In genomic region chr6:46095251-46095650, GRCh38 we compare ENCODE assay signal across 34 cellular contexts. TPM values are rescaled to one million over a fixed set of nuclear protein-coding genes. Genes with fewer than 3 reads are reported as not detected.
DNase-seq lines count a peak whose midpoint lies in the region; ATAC-seq, FAIRE-seq and TF ChIP-seq lines count a peak whose summit lies in the region.
"Had no signal": no experiment of that assay in that cellular context is flagged by ENCODE, and none has a peak within 500 bp of the region (broad histone marks: within the 10 kb centered on the region; RNA-seq: fewer than 3 reads in every experiment).

No MANE protein-coding gene starts in this region.

- peaks cover 29% of the 10 kb centered on the region for H3K36me3 Mint-ChIP-seq in WTC11
- H3K36me3 Mint-ChIP-seq: CD14-positive monocyte had no signal

- H3K4me1 ChIP-seq in HepG2 (ENCODE audit: insufficient read depth, low read length) (0 out of 2 replicates have a peak, but pooled peaks cover 8% of the 10 kb centered on the region), right lobe of liver (peaks cover 0 to 3% (median 0%) of the 10 kb centered on the region in 4 donors), HEK293 (ENCODE audit: control insufficient read depth, insufficient read depth, low read length) (no peaks in the 10 kb centered on the region; the same call in 1 of the 2 replicates)
- H3K4me1 ChIP-seq: A549; BE2C; BLaER1; BLaER1 treated with 17β-estradiol and CSF1 and Interleukin-3, amounts not matched to agents 10 nM and 100 nM; Caco-2 had no signal

- H3K4me3 Mint-ChIP-seq in WTC11 = no peak overlapping the region
- H3K4me3 Mint-ChIP-seq: B cell; CD14-positive monocyte; CD4-positive, alpha-beta memory T cell; CD4-positive, alpha-beta T cell; CD8-positive, alpha-beta memory T cell; CD8-positive, alpha-beta T cell had no signal

- in situ Hi-C loops in HepG2 (cut with HindIII; ENCODE audit: extremely low pct_ligation_motif_present, low pct_unique_long_range_greater_than_20kb) = loop anchor here (10.0 to 25.0 kb wide), 2 partner anchors 530 to 892 kb away; no protein-coding TSS in a partner anchor

- CTCF ChIA-PET in HepG2 (lab: Yijun Ruan, JAX; ENCODE audit: low intra/inter-chr PET ratio, low total read pairs) (no interaction called here), HEK293 (lab: Yijun Ruan, JAX) (interaction anchor here (0.6 kb wide), 1 partner anchor 323 kb away, joined by 6 read pairs; no protein-coding TSS in a partner anchor), WTC11 (lab: Charles Lee) (no interaction called here)

- TF ChIP-seq RAD21 in HepG2 (CRISPR knock-in tag; IDR thresholded peaks at IDR 0.05) = no peak

- H3K9me3 ChIP-seq in HepG2 (ENCODE audit: low read length) = peaks cover 19% of the 10 kb centered on the region; the same call in 1 of the 2 replicates
- H3K9me3 ChIP-seq in right lobe of liver = no peaks in the 10 kb centered on the region
- H3K9me3 ChIP-seq in HEK293 (ENCODE audit: control insufficient read depth, insufficient read depth, low read depth, low read length) = no peaks in the 10 kb centered on the region; the same call in 1 of the 2 replicates
- H3K9me3 ChIP-seq: A549, BE2C had no signal

- TF ChIP-seq POLR2A in HepG2 (IDR thresholded peaks at IDR 0.05; ENCODE audit: insufficient read depth in 1 of 2, low read depth in 2 of 2, low read length in 2 of 2) (no peak), right lobe of liver (IDR thresholded peaks at IDR 0.05) (no peak)

- H3K9ac ChIP-seq in HepG2 (ENCODE audit: insufficient read depth, low read depth, low read length) = no peak overlapping the region
- H3K9ac ChIP-seq: BLaER1; BLaER1 treated with 17β-estradiol and CSF1 and Interleukin-3, amounts not matched to agents 10 nM and 100 nM had no signal

- no peak overlapping the region for H3K27ac Mint-ChIP-seq in WTC11
- H3K27ac Mint-ChIP-seq: B cell; CD14-positive monocyte; CD4-positive, alpha-beta T cell; CD4-positive, CD25-positive, alpha-beta regulatory T cell; CD8-positive, alpha-beta memory T cell; CD8-positive, alpha-beta T cell had no signal

- H3K36me3 ChIP-seq in HepG2 (replicated peaks in 1 of 2; ENCODE audit: control insufficient read depth in 1 of 2, insufficient read depth in 2 of 2, low read length in 2 of 2) (no peaks in the 10 kb centered on the region), right lobe of liver (no peaks in the 10 kb centered on the region), HEK293 (ENCODE audit: control insufficient read depth in 2 of 2, insufficient read depth in 1 of 2, low read length in 2 of 2) (no peaks in the 10 kb centered on the region)
- H3K36me3 ChIP-seq: BE2C; BLaER1; BLaER1 treated with 17β-estradiol and CSF1 and Interleukin-3, amounts not matched to agents 10 nM and 100 nM had no signal

- TF ChIP-seq EP300 in HepG2 (IDR thresholded peaks at IDR 0.05; ENCODE audit: low read depth in 2 of 2, low read length in 2 of 2) (no peak), HepG2 (CRISPR knock-in tag; IDR thresholded peaks at IDR 0.05; ENCODE audit: borderline replicate concordance) (no peak)

- POLR2A ChIA-PET in HepG2 (lab: Yijun Ruan, JAX) = no interaction called here
- POLR2A ChIA-PET in HEK293 (lab: Yijun Ruan, JAX) = no interaction called here
- POLR2A ChIA-PET in WTC11 (lab: Charles Lee) = no interaction called here

- TF ChIP-seq CTCF in HepG2 (CRISPR knock-in tag; IDR thresholded peaks at IDR 0.05) (no peak), right lobe of liver (IDR thresholded peaks at IDR 0.05) (no peak), HEK293 (tag by site-specific recombination; IDR thresholded peaks at IDR 0.05) (no peak), WTC11 (IDR thresholded peaks at IDR 0.05) (no peak)

- no TSS peak for BruUV-seq in HepG2 (replicated peaks; lab: Mats Ljungman, UMichigan)

- no peak overlapping the region for H3K27ac ChIP-seq in HepG2 (ENCODE audit: extremely low read length, insufficient read depth, low read length)
- no peak overlapping the region for H3K27ac ChIP-seq in right lobe of liver
- no peak overlapping the region for H3K27ac ChIP-seq in HEK293 (ENCODE audit: extremely low read depth, low read depth, low read length)
- H3K27ac ChIP-seq: 22Rv1; A549; BLaER1; BLaER1 treated with 17β-estradiol and CSF1 and Interleukin-3, amounts not matched to agents 10 nM and 100 nM; C4-2B had no signal

- no peak for DNase-seq in HepG2 (ENCODE audit: low spot score)
- DNase-seq in right lobe of liver = no peak
- DNase-seq in WTC11 (ENCODE audit: low spot score) = no peak
- DNase-seq: 8988T; ACHN; AML-193; BE2C; C1 segment of cervical spinal cord; Caco-2; Calu3; CD4-positive, alpha-beta memory T cell; CD4-positive, alpha-beta T cell; CD4-positive, CD25-positive, alpha-beta regulatory T cell; CD8-positive, alpha-beta memory T cell; CD8-positive, alpha-beta T cell; COR-L47; DMS 273 treated with DMSO at 0.1 percent for 48 hours; DMS153; DMS53; DMS79; DMS79 treated with DMSO at 0.1 percent for 48 hours; DND-41; EL had no signal

- no peaks in the 10 kb centered on the region for H4K20me1 ChIP-seq in HepG2 (ENCODE audit: insufficient read depth, low read length)
- H4K20me1 ChIP-seq: BLaER1; BLaER1 treated with 17β-estradiol and CSF1 and Interleukin-3, amounts not matched to agents 10 nM and 100 nM had no signal

- no peak overlapping the region for H2AFZ ChIP-seq in HepG2 (ENCODE audit: low read length)

- H3K4me3 ChIP-seq in HepG2 (replicated peaks in 1 of 3; ENCODE audit: insufficient read depth in 1 of 3, low read depth in 2 of 3, low read length in 3 of 3) (no peak overlapping the region), right lobe of liver (no peak overlapping the region), HEK293 (ENCODE audit: low read depth, low read length) (no peak overlapping the region)
- H3K4me3 ChIP-seq: A549; BLaER1; BLaER1 treated with 17β-estradiol and CSF1 and Interleukin-3, amounts not matched to agents 10 nM and 100 nM had no signal

- H3K4me2 ChIP-seq in HepG2 (ENCODE audit: low read depth, low read length) = no peak overlapping the region
- H3K4me2 ChIP-seq: A549; BLaER1; BLaER1 treated with 17β-estradiol and CSF1 and Interleukin-3, amounts not matched to agents 10 nM and 100 nM had no signal

- intact Hi-C loops in HepG2 (cut with micrococcal nuclease; ENCODE audit: unreplicated experiment) = no loop called here
- intact Hi-C loops in right lobe of liver (cut with DNase I) = loop anchor here in 1 of 2 donors (10.0 kb wide), 1 partner anchor 320 kb away; no protein-coding TSS in a partner anchor

- no peaks in the 10 kb centered on the region; the same call in 1 of the 2 replicates for H3K27me3 Mint-ChIP-seq in WTC11 (ENCODE audit: low read depth)

- H3K9me3 Mint-ChIP-seq in WTC11 = peaks cover 36% of the 10 kb centered on the region

- H3K27me3 ChIP-seq in HepG2 (ENCODE audit: control insufficient read depth in 1 of 2, insufficient read depth in 2 of 2, low read length in 2 of 2) (no peaks in the 10 kb centered on the region), right lobe of liver (no peaks in the 10 kb centered on the region)
- H3K27me3 ChIP-seq: BE2C; BLaER1; BLaER1 treated with 17β-estradiol and CSF1 and Interleukin-3, amounts not matched to agents 10 nM and 100 nM had no signal

- no peaks in the 10 kb centered on the region for H3K4me1 Mint-ChIP-seq in WTC11
- H3K4me1 Mint-ChIP-seq: B cell; CD14-positive monocyte; CD4-positive, CD25-positive, alpha-beta regulatory T cell; CD8-positive, alpha-beta memory T cell had no signal

- ATAC-seq in HepG2 = no peak
- no peak for ATAC-seq in right lobe of liver
- no peak for ATAC-seq in WTC11
- ATAC-seq: A549; CD8-positive, alpha-beta T cell had no signal

- no peak for FAIRE-seq in HepG2 (lab: Jason Lieb, UNC)
- FAIRE-seq: A204.1, A549, D721Med had no signal

- WGBS in HepG2 (ENCODE audit: low lambda C conversion rate) = 45% methylated on average over 2 of the region's 2 CpGs
- WGBS in right lobe of liver (ENCODE audit: insufficient coverage, low coverage, low lambda C conversion rate, missing lambda C conversion rate) = 84% methylated on average over 2 of the region's 2 CpGs

- no peaks in the 10 kb centered on the region for H3K79me2 ChIP-seq in HepG2 (ENCODE audit: insufficient read depth, low read length)

TF ChIP-seq in HepG2, 621 proteins besides CTCF, POLR2A, EP300 and RAD21:
- TF ChIP-seq ZNF841 (CRISPR knock-in tag; IDR thresholded peaks at IDR 0.05; ENCODE audit: borderline replicate concordance) (peak; percentile 94), ZNF343 (CRISPR knock-in tag; IDR thresholded peaks at IDR 0.05) (no peak)

TF ChIP-seq in WTC11, 78 proteins besides CTCF, POLR2A, EP300 and RAD21 (continues in another document):
- no peak for TF ChIP-seq USF2 (CRISPR knock-in tag; IDR thresholded peaks at IDR 0.05)

RNA-seq across cellular contexts. Expression of gene ENPP4, which starts 34.5 kb away (rescaled TPM):
- 0.34 and 0.38 TPM in 2 replicates for total RNA-seq in HepG2 (2016; rRNA removed; fragmentation: Illumina TruSeq; extraction: Trizol)
- total RNA-seq in HepG2 (2016; cell fraction: cytosol; rRNA removed; fragmentation: Illumina TruSeq; extraction: Trizol; ENCODE audit: low read depth) = 0.09 TPM in 1 of 2 replicates, not detected in the other
- total RNA-seq in HepG2 (2016; cell fraction: insoluble cytoplasmic fraction; rRNA removed; fragmentation: Illumina TruSeq; extraction: Trizol) = 0.21 and 0.43 TPM in 2 replicates
- total RNA-seq in HepG2 (2016; cell fraction: membrane; rRNA removed; fragmentation: Illumina TruSeq; extraction: Trizol) = 0.03 and 0.12 TPM in 2 replicates
- total RNA-seq in HepG2 (2016; cell fraction: nucleus; rRNA removed; fragmentation: Illumina TruSeq; extraction: Trizol) = 0.53 and 0.68 TPM in 2 replicates
- polyA plus RNA-seq in HepG2 (2011; rRNA removed) = 0.04 and 0.10 TPM in 2 replicates
- 0.03 and 0.04 TPM in 2 replicates for polyA plus RNA-seq in HepG2 (2011; cell fraction: cytosol; rRNA removed)
- polyA plus RNA-seq in HepG2 (2011; cell fraction: nucleus; rRNA removed) = 0.05 TPM in 1 of 2 replicates, not detected in the other
- polyA plus RNA-seq in HepG2 (2012) = 0.05 and 0.12 TPM in 2 replicates
- polyA plus RNA-seq in HepG2 (2016; cell fraction: cytosol; fragmentation: Illumina TruSeq; extraction: Trizol; ENCODE audit: low read depth) = 0.02 TPM in 1 of 2 replicates, not detected in the other
- polyA plus RNA-seq in HepG2 (2016; cell fraction: insoluble cytoplasmic fraction; fragmentation: Illumina TruSeq; extraction: Trizol; ENCODE audit: low read depth) = 0.21 and 0.23 TPM in 2 replicates
- polyA plus RNA-seq in HepG2 (2016; cell fraction: membrane; fragmentation: Illumina TruSeq; extraction: Trizol; ENCODE audit: low read depth) = 0.06 and 0.09 TPM in 2 replicates
- 0.38 and 0.59 TPM in 2 replicates for polyA plus RNA-seq in HepG2 (2016; cell fraction: nucleus; fragmentation: Illumina TruSeq; extraction: Trizol; ENCODE audit: insufficient read depth, low read depth)
- polyA minus RNA-seq in HepG2 (2011; rRNA and poly(A)+ RNA removed; ENCODE audit: low replicate concordance) = not detected in 2 replicates
- not detected in 2 replicates for polyA minus RNA-seq in HepG2 (2011; cell fraction: cytosol; rRNA and poly(A)+ RNA removed)
- 0.12 TPM in 1 of 2 replicates, not detected in the other for polyA minus RNA-seq in HepG2 (2011; cell fraction: nucleus; rRNA and poly(A)+ RNA removed)
- total RNA-seq in right lobe of liver = 1 to 10 TPM; 3.9 to 8.2 (median 6.2) TPM
- total RNA-seq in WTC11 (2021) = 2.8 to 3.9 TPM (median 3.6 TPM) in 3 replicates
- total RNA-seq: A172 had no signal

Comparison
In these comparisons a context has a peak if more than half of its experiments do, and no peak if none do; other contexts are left out.
1. Of the 63 proteins assayed by ChIP-seq in both HepG2 and HEK293: peak only in HepG2: none; only in HEK293: SETDB1; in both: none; in neither: 62.